ENCODE assay signal across 8 cellular contexts in genomic region chr12:124567673-124568373, GRCh38. TPM values are rescaled to one million over a fixed set of nuclear protein-coding genes. Genes with fewer than 3 reads are reported as not detected.
A peak's percentile ranks its signal among the peaks of the same experiment; 100 is the strongest.
DNase-seq lines count a peak whose midpoint lies in the region; ATAC-seq, FAIRE-seq and TF ChIP-seq lines count a peak whose summit lies in the region.

No MANE protein-coding gene starts in this region.

- H3K27me3 ChIP-seq in HepG2 (ENCODE audit: control insufficient read depth in 1 of 2, insufficient read depth in 2 of 2, low read length in 2 of 2): peaks cover 4 to 17% of the 10 kb centered on the region in 2 experiments; a peak in 4 of 5 replicates

- peaks cover 28% of the 10 kb centered on the region for H3K4me1 ChIP-seq in HepG2 (ENCODE audit: insufficient read depth, low read length)

- BruUV-seq in HepG2 (replicated peaks; lab: Mats Ljungman, UMichigan): no TSS peak

- no peak for FAIRE-seq in HepG2 (lab: Jason Lieb, UNC)

- H3K36me3 ChIP-seq in HepG2 (replicated peaks in 1 of 2; ENCODE audit: control insufficient read depth in 1 of 2, insufficient read depth in 2 of 2, low read length in 2 of 2): no peaks in the 10 kb centered on the region

- TF ChIP-seq CTCF in AG09309 (IDR thresholded peaks at IDR 0.05; ENCODE audit: control insufficient read depth, insufficient read depth, low read depth, low read length, missing control alignments) (no peak), HepG2 (CRISPR knock-in tag; IDR thresholded peaks at IDR 0.05) (peak; percentile 46)

- TF ChIP-seq POLR2A in HepG2 (IDR thresholded peaks at IDR 0.05; ENCODE audit: insufficient read depth in 1 of 2, low read depth in 2 of 2, low read length in 2 of 2): no peak

- POLR2A ChIA-PET in HepG2 (lab: Yijun Ruan, JAX): interaction anchor here (0.6 to 3.2 kb wide), 2 partner anchors 49 to 180 kb away, joined by 4 to 12 read pairs; no protein-coding TSS in a partner anchor

- TF ChIP-seq EP300 in HepG2 (IDR thresholded peaks at IDR 0.05; ENCODE audit: low read depth in 2 of 2, low read length in 2 of 2) (no peak), HepG2 (CRISPR knock-in tag; IDR thresholded peaks at IDR 0.05; ENCODE audit: borderline replicate concordance) (no peak)

- H3K4me3 ChIP-seq in AG09309 (ENCODE audit: control insufficient read depth, low read depth, low read length): peak overlapping the region; percentile 30
- peak overlapping the region; percentile 76 to 90 (median 82) for H3K4me3 ChIP-seq in HepG2 (replicated peaks in 1 of 3; ENCODE audit: insufficient read depth in 1 of 3, low read depth in 2 of 3, low read length in 3 of 3)

- WGBS in HepG2 (ENCODE audit: low lambda C conversion rate): 0% methylated on average over 1 of the region's 50 CpGs

- TF ChIP-seq RAD21 in HepG2 (CRISPR knock-in tag; IDR thresholded peaks at IDR 0.05): no peak

- DNase-seq in AG09309 (ENCODE audit: low read depth) (peak; percentile 85), NCI-H524 treated with DMSO at 0.1 percent for 48 hours (lab: John Stamatoyannopoulos, UW) (peak; percentile 95), dedifferentiated amniotic fluid mesenchymal stem cell (ENCODE audit: extremely low spot score) (peak; percentile 96), HepG2 (ENCODE audit: low spot score) (peak; percentile 19)
- peak; percentile 81 for DNase-seq in activated CD4-positive, alpha-beta T cell treated with anti-CD3 and anti-CD28 coated beads, Interleukin-2, amount 50 U/mL, for 1 hour
- DNase-seq in stimulated activated CD4-positive, alpha-beta T cell treated with anti-CD3 and anti-CD28 coated beads, Interleukin-2, amount 100 ng/mL, for 48 hours: peak; percentile 68 to 74

- peak overlapping the region; percentile 66 for H3K9ac ChIP-seq in HepG2 (ENCODE audit: insufficient read depth, low read depth, low read length)

- peaks cover 33% of the 10 kb centered on the region for H3K79me2 ChIP-seq in HepG2 (ENCODE audit: insufficient read depth, low read length)

- in situ Hi-C loops in HepG2 (cut with HindIII; ENCODE audit: extremely low pct_ligation_motif_present, low pct_unique_long_range_greater_than_20kb): loop anchor here (5.0 kb wide), 1 partner anchor 199 kb away; no protein-coding TSS in a partner anchor

- peak; percentile 38 for ATAC-seq in GM19043 (IDR thresholded peaks at IDR 0.05; ENCODE audit: low read depth, unreplicated experiment)
- ATAC-seq in HG03432 (IDR thresholded peaks at IDR 0.05; ENCODE audit: unreplicated experiment): peak; percentile 64
- peak; percentile 68 for ATAC-seq in HepG2

- H4K20me1 ChIP-seq in HepG2 (ENCODE audit: insufficient read depth, low read length): peaks cover 31% of the 10 kb centered on the region

- peak overlapping the region; percentile 98 for H3K4me2 ChIP-seq in HepG2 (ENCODE audit: low read depth, low read length)

- H3K9me3 ChIP-seq in HepG2 (ENCODE audit: low read length): no peaks in the 10 kb centered on the region

- intact Hi-C loops in HepG2 (cut with micrococcal nuclease; ENCODE audit: unreplicated experiment): loop anchor here (2.0 to 10.0 kb wide), 4 partner anchors 53 to 207 kb away; no protein-coding TSS in a partner anchor

- no peak overlapping the region for H3K27ac ChIP-seq in HepG2 (ENCODE audit: extremely low read length, insufficient read depth, low read length)

- CTCF ChIA-PET in HepG2 (lab: Yijun Ruan, JAX; ENCODE audit: low intra/inter-chr PET ratio, low total read pairs): no interaction called here

- H2AFZ ChIP-seq in HepG2 (ENCODE audit: low read length): no peak overlapping the region

TF ChIP-seq in HepG2, 621 proteins besides CTCF, POLR2A, EP300 and RAD21 (continues in another document):
- TF ChIP-seq ATAD3A (CRISPR knock-in tag; IDR thresholded peaks at IDR 0.05) (no peak), FOXP1 (IDR thresholded peaks at IDR 0.05) (no peak), FOXP1 (CRISPR knock-in tag; IDR thresholded peaks at IDR 0.05) (no peak), MTERF4 (CRISPR knock-in tag; IDR thresholded peaks at IDR 0.05) (peak; percentile 66; the same call in 1 of the 2 replicates), SP1 (IDR thresholded peaks at IDR 0.05) (no peak), SP1 (CRISPR knock-in tag; IDR thresholded peaks at IDR 0.05) (peak; percentile 48; the same call in 1 of the 2 replicates), SIN3A (IDR thresholded peaks at IDR 0.05; ENCODE audit: borderline replicate concordance, low read depth, low read length) (0 out of 2 replicates have a peak, but pooled peaks have one; percentile 24), HNRNPLL (IDR thresholded peaks at IDR 0.05; ENCODE audit: low read depth, low read length, poor library complexity, severe bottlenecking) (peak; percentile 21), SOX6 (IDR thresholded peaks at IDR 0.05) (no peak), SOX6 (CRISPR knock-in tag; IDR thresholded peaks at IDR 0.05) (peak; percentile 20; the same call in 1 of the 2 replicates), SP5 (CRISPR knock-in tag; IDR thresholded peaks at IDR 0.05; ENCODE audit: borderline replicate concordance, low read depth) (peak; percentile 45; the same call in 1 of the 2 replicates), LCORL (IDR thresholded peaks at IDR 0.05) (no peak), LCORL (CRISPR knock-in tag; IDR thresholded peaks at IDR 0.05) (0 out of 2 replicates have a peak, but pooled peaks have one; percentile 35), ZNF841 (CRISPR knock-in tag; IDR thresholded peaks at IDR 0.05; ENCODE audit: borderline replicate concordance) (no peak), RBFOX2 (IDR thresholded peaks at IDR 0.05; ENCODE audit: low read depth, low read length) (no peak), MAX (IDR thresholded peaks at IDR 0.05) (peak; percentile 39), ZNF713 (CRISPR knock-in tag; IDR thresholded peaks at IDR 0.05) (no peak)
- TF ChIP-seq, protein P1, sequence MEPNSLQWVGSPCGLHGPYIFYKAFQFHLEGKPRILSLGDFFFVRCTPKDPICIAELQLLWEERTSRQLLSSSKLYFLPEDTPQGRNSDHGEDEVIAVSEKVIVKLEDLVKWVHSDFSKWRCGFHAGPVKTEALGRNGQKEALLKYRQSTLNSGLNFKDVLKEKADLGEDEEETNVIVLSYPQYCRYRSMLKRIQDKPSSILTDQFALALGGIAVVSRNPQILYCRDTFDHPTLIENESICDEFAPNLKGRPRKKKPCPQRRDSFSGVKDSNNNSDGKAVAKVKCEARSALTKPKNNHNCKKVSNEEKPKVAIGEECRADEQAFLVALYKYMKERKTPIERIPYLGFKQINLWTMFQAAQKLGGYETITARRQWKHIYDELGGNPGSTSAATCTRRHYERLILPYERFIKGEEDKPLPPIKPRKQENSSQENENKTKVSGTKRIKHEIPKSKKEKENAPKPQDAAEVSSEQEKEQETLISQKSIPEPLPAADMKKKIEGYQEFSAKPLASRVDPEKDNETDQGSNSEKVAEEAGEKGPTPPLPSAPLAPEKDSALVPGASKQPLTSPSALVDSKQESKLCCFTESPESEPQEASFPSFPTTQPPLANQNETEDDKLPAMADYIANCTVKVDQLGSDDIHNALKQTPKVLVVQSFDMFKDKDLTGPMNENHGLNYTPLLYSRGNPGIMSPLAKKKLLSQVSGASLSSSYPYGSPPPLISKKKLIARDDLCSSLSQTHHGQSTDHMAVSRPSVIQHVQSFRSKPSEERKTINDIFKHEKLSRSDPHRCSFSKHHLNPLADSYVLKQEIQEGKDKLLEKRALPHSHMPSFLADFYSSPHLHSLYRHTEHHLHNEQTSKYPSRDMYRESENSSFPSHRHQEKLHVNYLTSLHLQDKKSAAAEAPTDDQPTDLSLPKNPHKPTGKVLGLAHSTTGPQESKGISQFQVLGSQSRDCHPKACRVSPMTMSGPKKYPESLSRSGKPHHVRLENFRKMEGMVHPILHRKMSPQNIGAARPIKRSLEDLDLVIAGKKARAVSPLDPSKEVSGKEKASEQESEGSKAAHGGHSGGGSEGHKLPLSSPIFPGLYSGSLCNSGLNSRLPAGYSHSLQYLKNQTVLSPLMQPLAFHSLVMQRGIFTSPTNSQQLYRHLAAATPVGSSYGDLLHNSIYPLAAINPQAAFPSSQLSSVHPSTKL (CRISPR knock-in tag; IDR thresholded peaks at IDR 0.05): no peak

RNA-seq across cellular contexts. Expression of gene NCOR2, which starts 0.4 kb away (rescaled TPM):
- total RNA-seq in HepG2 (2016; rRNA removed; fragmentation: Illumina TruSeq; extraction: Trizol): 5.7 and 6.1 TPM in 2 replicates
- total RNA-seq in HepG2 (2016; cell fraction: cytosol; rRNA removed; fragmentation: Illumina TruSeq; extraction: Trizol; ENCODE audit: low read depth): 10.5 and 12.4 TPM in 2 replicates
- 5.6 and 7.1 TPM in 2 replicates for total RNA-seq in HepG2 (2016; cell fraction: insoluble cytoplasmic fraction; rRNA removed; fragmentation: Illumina TruSeq; extraction: Trizol)
- 15.2 and 16.6 TPM in 2 replicates for total RNA-seq in HepG2 (2016; cell fraction: membrane; rRNA removed; fragmentation: Illumina TruSeq; extraction: Trizol)
- total RNA-seq in HepG2 (2016; cell fraction: nucleus; rRNA removed; fragmentation: Illumina TruSeq; extraction: Trizol): 12.4 and 13.1 TPM in 2 replicates
- 4.5 and 4.8 TPM in 2 replicates for polyA plus RNA-seq in HepG2 (2011; rRNA removed)
- 2.8 and 4.1 TPM in 2 replicates for polyA plus RNA-seq in HepG2 (2011; cell fraction: cytosol; rRNA removed)
- polyA plus RNA-seq in HepG2 (2011; cell fraction: nucleus; rRNA removed): 30.4 and 39.4 TPM in 2 replicates
- 32.8 and 41.1 TPM in 2 replicates for polyA plus RNA-seq in HepG2 (2012)
- polyA plus RNA-seq in HepG2 (2016; cell fraction: cytosol; fragmentation: Illumina TruSeq; extraction: Trizol; ENCODE audit: low read depth): 2.8 and 3.1 TPM in 2 replicates
- 17.3 and 24.8 TPM in 2 replicates for polyA plus RNA-seq in HepG2 (2016; cell fraction: insoluble cytoplasmic fraction; fragmentation: Illumina TruSeq; extraction: Trizol; ENCODE audit: low read depth)
- 7.1 and 8.9 TPM in 2 replicates for polyA plus RNA-seq in HepG2 (2016; cell fraction: membrane; fragmentation: Illumina TruSeq; extraction: Trizol; ENCODE audit: low read depth)
- polyA plus RNA-seq in HepG2 (2016; cell fraction: nucleus; fragmentation: Illumina TruSeq; extraction: Trizol; ENCODE audit: insufficient read depth, low read depth): 43.0 and 54.1 TPM in 2 replicates
- polyA minus RNA-seq in HepG2 (2011; rRNA and poly(A)+ RNA removed; ENCODE audit: low replicate concordance): 21.9 and 23.2 TPM in 2 replicates
- polyA minus RNA-seq in HepG2 (2011; cell fraction: cytosol; rRNA and poly(A)+ RNA removed): 16.5 and 17.0 TPM in 2 replicates
- 20.9 and 22.6 TPM in 2 replicates for polyA minus RNA-seq in HepG2 (2011; cell fraction: nucleus; rRNA and poly(A)+ RNA removed)

Comparison
In these comparisons a context has a peak if more than half of its experiments do, and no peak if none do; other contexts are left out.
1. DNase-seq: peak in every context shown above with its lines; median percentile 96 in dedifferentiated amniotic fluid mesenchymal stem cell; 95 in NCI-H524 treated with DMSO at 0.1 percent for 48 hours; 85 in AG09309; 81 in activated CD4-positive, alpha-beta T cell treated with anti-CD3 and anti-CD28 coated beads, Interleukin-2, amount 50 U/mL, for 1 hour; 71 in stimulated activated CD4-positive, alpha-beta T cell treated with anti-CD3 and anti-CD28 coated beads, Interleukin-2, amount 100 ng/mL, for 48 hours; 19 in HepG2.